ENCODE assay signal across 8 cellular contexts in genomic region chr17:40560592-40561293, GRCh38. TPM values are rescaled to one million over a fixed set of nuclear protein-coding genes. Genes with fewer than 3 reads are reported as not detected.
DNase-seq lines count a peak whose midpoint lies in the region; ATAC-seq and TF ChIP-seq lines count a peak whose summit lies in the region.

No MANE protein-coding gene starts in this region.

- 54 to 58% methylated on average over 3 to 18 of the region's 24 CpGs for WGBS in gastroesophageal sphincter (ENCODE audit: low coverage in 1 of 2), 2 donors

- DNase-seq in EL: peak; percentile 37
- DNase-seq in NB4 (ENCODE audit: low read depth): peak; percentile 88
- DNase-seq in activated CD8-positive, alpha-beta memory T cell treated with anti-CD3 and anti-CD28 coated beads, Interleukin-2, amount 50 U/mL, for 24 hours (ENCODE audit: extremely low read depth): peak; percentile 57
- DNase-seq in stimulated activated CD4-positive, alpha-beta T cell treated with anti-CD3 and anti-CD28 coated beads, Interleukin-4, amount 100 ng/mL, for 1 hour: peak; percentile 75
- no peak for DNase-seq in middle frontal gyrus (ENCODE audit: extremely low spot score, low spot score)
- DNase-seq in NCI-H1417 treated with DMSO at 0.1 percent for 48 hours (lab: John Stamatoyannopoulos, UW): no peak

- no peaks in the 10 kb centered on the region for H3K9me3 ChIP-seq in gastroesophageal sphincter

- TF ChIP-seq CTCF in NB4 (IDR thresholded peaks at IDR 0.05; ENCODE audit: low read depth, low read length): no peak
- no peak for TF ChIP-seq CTCF in gastroesophageal sphincter (IDR thresholded peaks at IDR 0.05)

- TF ChIP-seq EP300 in gastroesophageal sphincter (IDR thresholded peaks at IDR 0.05): no peak

- TF ChIP-seq POLR2A in NB4 (IDR thresholded peaks at IDR 0.05; ENCODE audit: extremely low read depth, insufficient read length) (no peak), gastroesophageal sphincter (IDR thresholded peaks at IDR 0.05) (no peak)

- peak overlapping the region in 3 of 4 donors; percentile 53 to 71 (median 70) for H3K27ac ChIP-seq in gastroesophageal sphincter

- peak overlapping the region; percentile 63 for H3K4me3 ChIP-seq in NB4 (ENCODE audit: low read depth, low read length)
- peak overlapping the region in 1 of 2 donors; percentile 14 for H3K4me3 ChIP-seq in gastroesophageal sphincter

- peaks cover 18% of the 10 kb centered on the region for H3K27me3 ChIP-seq in gastroesophageal sphincter

- no peaks in the 10 kb centered on the region for H3K36me3 ChIP-seq in gastroesophageal sphincter

- H3K4me1 ChIP-seq in gastroesophageal sphincter: peaks cover 0 to 48% (median 7%) of the 10 kb centered on the region in 3 donors

- ATAC-seq in GM21737 (IDR thresholded peaks at IDR 0.05; ENCODE audit: unreplicated experiment): peak; percentile 40
- peak; percentile 3 for ATAC-seq in gastroesophageal sphincter

RNA-seq across cellular contexts. Expression of gene CCR7, which starts 4.5 kb away (rescaled TPM):
- total RNA-seq in gastroesophageal sphincter: 1 to 10 TPM in 1 of 4 donors, under 1 TPM in 2, not detected in 1; 0.15 to 2.2 (median 0.35) TPM

RNA-seq across cellular contexts. Expression of gene TNS4, which starts 59.3 kb away (rescaled TPM):
- total RNA-seq in gastroesophageal sphincter: 1 to 10 TPM in 1 of 4 donors, not detected in 3; 2.2 TPM

Comparison
In these comparisons a context has a peak if more than half of its experiments do, and no peak if none do; other contexts are left out.
1. DNase-seq: peak in EL (single experiment), NB4 (single experiment), activated CD8-positive, alpha-beta memory T cell treated with anti-CD3 and anti-CD28 coated beads, Interleukin-2, amount 50 U/mL, for 24 hours (single experiment) and stimulated activated CD4-positive, alpha-beta T cell treated with anti-CD3 and anti-CD28 coated beads, Interleukin-4, amount 100 ng/mL, for 1 hour (single experiment); none in middle frontal gyrus (single experiment) and NCI-H1417 treated with DMSO at 0.1 percent for 48 hours (single experiment).